15 cellular contexts compared by ENCODE assay signal in genomic region chr2:241030333-241030680, GRCh38. TPM values are rescaled to one million over a fixed set of nuclear protein-coding genes. Genes with fewer than 3 reads are reported as not detected.
DNase-seq lines count a peak whose midpoint lies in the region; TF ChIP-seq lines count a peak whose summit lies in the region.
"Had no signal": no experiment of that assay in that cellular context is flagged by ENCODE, and none has a peak within 500 bp of the region (broad histone marks: within the 10 kb centered on the region; RNA-seq: fewer than 3 reads in every experiment).

No MANE protein-coding gene starts in this region.

- peaks cover 20% of the 10 kb centered on the region for H3K9me3 ChIP-seq in BLaER1
- peaks cover 0 to 11% (median 9%) of the 10 kb centered on the region in 3 donors for H3K9me3 ChIP-seq in esophagus squamous epithelium

- intact Hi-C loops in esophagus squamous epithelium (cut with DNase I), result no loop called here

- POLR2A ChIA-PET in GM10248 (lab: Yijun Ruan, JAX), result no interaction called here

- H3K4me2 ChIP-seq in BLaER1, result peak overlapping the region; percentile 54
- H3K4me2 ChIP-seq: A549, GM23338 had no signal

- no peaks in the 10 kb centered on the region for H4K20me1 ChIP-seq in BLaER1

- H3K4me1 Mint-ChIP-seq in osteocyte (ENCODE audit: unreplicated experiment), result no peaks in the 10 kb centered on the region
- H3K4me1 Mint-ChIP-seq: GM23338 had no signal

- DNase-seq in GM10248 (ENCODE audit: extremely low spot score), result peak; percentile 15
- peak; percentile 47 for DNase-seq in islet precursor cell
- DNase-seq in osteocyte (ENCODE audit: extremely low spot score, unreplicated experiment), result peak; percentile 80
- no peak for DNase-seq in OCI-M1 (lab: John Stamatoyannopoulos, UW)
- no peak for DNase-seq in iPS-NIHi7 (ENCODE audit: extremely low spot score)
- no peak for DNase-seq in esophagus squamous epithelium (lab: John Stamatoyannopoulos, UW)
- DNase-seq: C1 segment of cervical spinal cord; CD4-positive, alpha-beta T cell; DMS153; DMS79 treated with DMSO at 0.1 percent for 48 hours; EL had no signal

- H3K4me1 ChIP-seq in BLaER1 (peaks cover 29% of the 10 kb centered on the region), esophagus squamous epithelium (peaks cover 0 to 3% (median 0%) of the 10 kb centered on the region in 3 donors)
- H3K4me1 ChIP-seq: A549, HAP-1 had no signal

- H3K4me3 Mint-ChIP-seq in osteocyte (ENCODE audit: unreplicated experiment), result no peak overlapping the region
- H3K4me3 Mint-ChIP-seq: CD4-positive, alpha-beta T cell; GM23338 had no signal

- no peak for TF ChIP-seq POLR2A in esophagus squamous epithelium (IDR thresholded peaks at IDR 0.05)

- CTCF ChIA-PET in GM10248 (lab: Yijun Ruan, JAX), result interaction anchor here (1.4 kb wide), 1 partner anchor 848 kb away, joined by 3 read pairs; no protein-coding TSS in a partner anchor

- WGBS in esophagus squamous epithelium, 2 donors, result 100% methylated on average over 2 of the region's 15 CpGs; no CpG with 5 or more reads in 1 of the 2 donors

- H3K27ac ChIP-seq in BLaER1, result no peak overlapping the region
- H3K27ac ChIP-seq in esophagus squamous epithelium, result no peak overlapping the region
- H3K27ac ChIP-seq: A549 had no signal

- peaks cover 20% of the 10 kb centered on the region for H3K9me3 Mint-ChIP-seq in osteocyte (ENCODE audit: unreplicated experiment)

- H3K27ac Mint-ChIP-seq in osteocyte (ENCODE audit: unreplicated experiment), result no peak overlapping the region
- H3K27ac Mint-ChIP-seq: CD4-positive, alpha-beta T cell; GM23338 had no signal

- H3K27me3 ChIP-seq in BLaER1 (no peaks in the 10 kb centered on the region), esophagus squamous epithelium (peaks cover 0 to 3% (median 0%) of the 10 kb centered on the region in 4 donors)

- H3K4me3 ChIP-seq in BLaER1, result no peak overlapping the region
- H3K4me3 ChIP-seq in esophagus squamous epithelium, result no peak overlapping the region
- H3K4me3 ChIP-seq: A549, GM23338, HAP-1 had no signal

- no peak overlapping the region for H3K9ac ChIP-seq in BLaER1

- no peaks in the 10 kb centered on the region for H3K36me3 ChIP-seq in BLaER1
- H3K36me3 ChIP-seq in esophagus squamous epithelium, result peaks cover 0 to 29% (median 3%) of the 10 kb centered on the region in 3 donors
- H3K36me3 ChIP-seq: HAP-1 had no signal

- TF ChIP-seq CTCF in GM10248 (IDR thresholded peaks at IDR 0.05; ENCODE audit: control extremely low read depth, extremely low read depth, low read depth, missing control alignments), result no peak
- TF ChIP-seq CTCF in osteocyte (IDR thresholded peaks at IDR 0.05), result no peak
- TF ChIP-seq CTCF in esophagus squamous epithelium (IDR thresholded peaks at IDR 0.05), result no peak

- peaks cover 5% of the 10 kb centered on the region for H3K27me3 Mint-ChIP-seq in osteocyte (ENCODE audit: unreplicated experiment)
- H3K27me3 Mint-ChIP-seq: CD4-positive, alpha-beta T cell had no signal

- H3K36me3 Mint-ChIP-seq in osteocyte (ENCODE audit: unreplicated experiment), result peaks cover 8% of the 10 kb centered on the region

RNA-seq across cellular contexts. Expression of gene SNED1, which starts 31.9 kb away (rescaled TPM):
- total RNA-seq in osteocyte (17.6 and 19.4 TPM in 2 replicates), esophagus squamous epithelium (10 to 100 TPM in 1 of 4 donors, 1 to 10 TPM in 3; 3.3 to 13.9 (median 4.8) TPM)

Comparison
In these comparisons a context has a peak if more than half of its experiments do, and no peak if none do; other contexts are left out.
1. DNase-seq: peak in GM10248 (single experiment), islet precursor cell (single experiment) and osteocyte (single experiment); none in OCI-M1 (single experiment), iPS-NIHi7 (single experiment) and esophagus squamous epithelium (single experiment).